In the genomic region with DNA sequence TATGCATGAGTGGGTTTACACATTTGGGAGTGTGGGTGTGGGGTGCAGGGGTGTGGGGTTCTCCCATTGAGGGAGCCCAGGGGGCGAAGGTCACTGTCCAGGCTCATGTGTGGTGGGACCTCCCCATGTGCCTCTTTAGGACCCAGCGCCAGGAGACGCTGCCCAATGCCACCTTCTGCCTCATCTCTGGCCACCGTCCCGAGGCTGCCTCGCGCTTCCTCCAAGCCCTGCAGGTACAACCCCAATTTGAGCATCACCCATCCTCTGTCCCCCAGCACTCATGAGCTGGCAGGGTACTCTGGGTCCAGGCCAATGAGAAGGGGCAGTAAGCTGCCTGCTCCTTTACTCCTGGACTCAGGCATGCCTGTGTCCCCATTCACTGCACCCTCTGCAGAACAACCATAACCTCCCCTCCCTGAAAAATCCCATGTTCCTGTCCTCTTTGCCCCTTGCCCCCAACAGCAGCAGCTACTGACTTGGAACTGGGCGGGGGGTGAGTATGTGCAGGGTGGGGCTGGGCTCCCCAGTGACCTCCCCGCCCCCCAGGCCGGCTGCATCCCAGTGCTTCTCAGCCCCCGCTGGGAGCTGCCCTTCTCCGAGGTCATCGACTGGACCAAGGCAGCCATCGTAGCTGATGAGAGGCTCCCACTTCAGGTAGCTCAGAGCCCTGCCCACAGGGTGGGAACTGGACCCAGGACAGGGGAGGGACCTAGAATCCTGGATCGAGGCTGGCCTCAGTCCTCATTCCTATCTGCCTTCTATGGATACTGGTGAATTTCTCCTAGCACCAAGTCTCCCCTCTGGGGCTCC, we compare ENCODE assay signal across 2 cellular contexts.
TF ChIP-seq lines count a peak whose summit lies in the region.

No MANE protein-coding gene starts in this region.

TF ChIP-seq in HepG2, 621 proteins besides CTCF, POLR2A, EP300 and RAD21:
- TF ChIP-seq, protein P1, sequence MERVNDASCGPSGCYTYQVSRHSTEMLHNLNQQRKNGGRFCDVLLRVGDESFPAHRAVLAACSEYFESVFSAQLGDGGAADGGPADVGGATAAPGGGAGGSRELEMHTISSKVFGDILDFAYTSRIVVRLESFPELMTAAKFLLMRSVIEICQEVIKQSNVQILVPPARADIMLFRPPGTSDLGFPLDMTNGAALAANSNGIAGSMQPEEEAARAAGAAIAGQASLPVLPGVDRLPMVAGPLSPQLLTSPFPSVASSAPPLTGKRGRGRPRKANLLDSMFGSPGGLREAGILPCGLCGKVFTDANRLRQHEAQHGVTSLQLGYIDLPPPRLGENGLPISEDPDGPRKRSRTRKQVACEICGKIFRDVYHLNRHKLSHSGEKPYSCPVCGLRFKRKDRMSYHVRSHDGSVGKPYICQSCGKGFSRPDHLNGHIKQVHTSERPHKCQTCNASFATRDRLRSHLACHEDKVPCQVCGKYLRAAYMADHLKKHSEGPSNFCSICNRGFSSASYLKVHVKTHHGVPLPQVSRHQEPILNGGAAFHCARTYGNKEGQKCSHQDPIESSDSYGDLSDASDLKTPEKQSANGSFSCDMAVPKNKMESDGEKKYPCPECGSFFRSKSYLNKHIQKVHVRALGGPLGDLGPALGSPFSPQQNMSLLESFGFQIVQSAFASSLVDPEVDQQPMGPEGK (CRISPR knock-in tag; IDR thresholded peaks at IDR 0.05): peak; percentile 76
- TF ChIP-seq, protein P2, sequence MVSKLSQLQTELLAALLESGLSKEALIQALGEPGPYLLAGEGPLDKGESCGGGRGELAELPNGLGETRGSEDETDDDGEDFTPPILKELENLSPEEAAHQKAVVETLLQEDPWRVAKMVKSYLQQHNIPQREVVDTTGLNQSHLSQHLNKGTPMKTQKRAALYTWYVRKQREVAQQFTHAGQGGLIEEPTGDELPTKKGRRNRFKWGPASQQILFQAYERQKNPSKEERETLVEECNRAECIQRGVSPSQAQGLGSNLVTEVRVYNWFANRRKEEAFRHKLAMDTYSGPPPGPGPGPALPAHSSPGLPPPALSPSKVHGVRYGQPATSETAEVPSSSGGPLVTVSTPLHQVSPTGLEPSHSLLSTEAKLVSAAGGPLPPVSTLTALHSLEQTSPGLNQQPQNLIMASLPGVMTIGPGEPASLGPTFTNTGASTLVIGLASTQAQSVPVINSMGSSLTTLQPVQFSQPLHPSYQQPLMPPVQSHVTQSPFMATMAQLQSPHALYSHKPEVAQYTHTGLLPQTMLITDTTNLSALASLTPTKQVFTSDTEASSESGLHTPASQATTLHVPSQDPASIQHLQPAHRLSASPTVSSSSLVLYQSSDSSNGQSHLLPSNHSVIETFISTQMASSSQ (IDR thresholded peaks at IDR 0.05; ENCODE audit: low read depth): no peak
- TF ChIP-seq, protein P2 (CRISPR knock-in tag; IDR thresholded peaks at IDR 0.05; ENCODE audit: borderline replicate concordance): 0 out of 2 replicates have a peak, but pooled peaks have one; percentile 13
- no peak for TF ChIP-seq ZNF274 (CRISPR knock-in tag; IDR thresholded peaks at IDR 0.05)
- 0 out of 2 replicates have a peak, but pooled peaks have one; percentile 11 for TF ChIP-seq ZNF749 (CRISPR knock-in tag; IDR thresholded peaks at IDR 0.05; ENCODE audit: borderline replicate concordance)
- TF ChIP-seq MEIS1 (CRISPR knock-in tag; IDR thresholded peaks at IDR 0.05; ENCODE audit: borderline replicate concordance): 0 out of 2 replicates have a peak, but pooled peaks have one; percentile 25
- TF ChIP-seq, protein P3, sequence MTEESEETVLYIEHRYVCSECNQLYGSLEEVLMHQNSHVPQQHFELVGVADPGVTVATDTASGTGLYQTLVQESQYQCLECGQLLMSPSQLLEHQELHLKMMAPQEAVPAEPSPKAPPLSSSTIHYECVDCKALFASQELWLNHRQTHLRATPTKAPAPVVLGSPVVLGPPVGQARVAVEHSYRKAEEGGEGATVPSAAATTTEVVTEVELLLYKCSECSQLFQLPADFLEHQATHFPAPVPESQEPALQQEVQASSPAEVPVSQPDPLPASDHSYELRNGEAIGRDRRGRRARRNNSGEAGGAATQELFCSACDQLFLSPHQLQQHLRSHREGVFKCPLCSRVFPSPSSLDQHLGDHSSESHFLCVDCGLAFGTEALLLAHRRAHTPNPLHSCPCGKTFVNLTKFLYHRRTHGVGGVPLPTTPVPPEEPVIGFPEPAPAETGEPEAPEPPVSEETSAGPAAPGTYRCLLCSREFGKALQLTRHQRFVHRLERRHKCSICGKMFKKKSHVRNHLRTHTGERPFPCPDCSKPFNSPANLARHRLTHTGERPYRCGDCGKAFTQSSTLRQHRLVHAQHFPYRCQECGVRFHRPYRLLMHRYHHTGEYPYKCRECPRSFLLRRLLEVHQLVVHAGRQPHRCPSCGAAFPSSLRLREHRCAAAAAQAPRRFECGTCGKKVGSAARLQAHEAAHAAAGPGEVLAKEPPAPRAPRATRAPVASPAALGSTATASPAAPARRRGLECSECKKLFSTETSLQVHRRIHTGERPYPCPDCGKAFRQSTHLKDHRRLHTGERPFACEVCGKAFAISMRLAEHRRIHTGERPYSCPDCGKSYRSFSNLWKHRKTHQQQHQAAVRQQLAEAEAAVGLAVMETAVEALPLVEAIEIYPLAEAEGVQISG (CRISPR knock-in tag; IDR thresholded peaks at IDR 0.05): 0 out of 2 replicates have a peak, but pooled peaks have one; percentile 12
- TF ChIP-seq ZNF556 (CRISPR knock-in tag; IDR thresholded peaks at IDR 0.05; ENCODE audit: borderline replicate concordance): 0 out of 2 replicates have a peak, but pooled peaks have one; percentile 2
- no peak for TF ChIP-seq THAP11 (CRISPR knock-in tag; IDR thresholded peaks at IDR 0.05)
- TF ChIP-seq NONO (IDR thresholded peaks at IDR 0.05): no peak
- TF ChIP-seq NONO (CRISPR knock-in tag; conservative IDR thresholded peaks at IDR 0.05): peak; percentile 24; the same call in 1 of the 2 replicates
TF ChIP-seq in HepG2: peak in this region for 7.

TF ChIP-seq in WTC11, 78 proteins besides CTCF, POLR2A, EP300 and RAD21 (continues in another document):
- no peak for TF ChIP-seq CBFB (CRISPR knock-in tag; IDR thresholded peaks at IDR 0.05; ENCODE audit: low read depth)
- no peak for TF ChIP-seq TEAD1 (CRISPR knock-in tag; IDR thresholded peaks at IDR 0.05)
- TF ChIP-seq TCF7 (CRISPR knock-in tag; IDR thresholded peaks at IDR 0.05; ENCODE audit: low read depth): no peak
- TF ChIP-seq ZNF121 (CRISPR knock-in tag; IDR thresholded peaks at IDR 0.05): no peak
- no peak for TF ChIP-seq ZNF671 (CRISPR knock-in tag; IDR thresholded peaks at IDR 0.05)
- TF ChIP-seq, protein P4, sequence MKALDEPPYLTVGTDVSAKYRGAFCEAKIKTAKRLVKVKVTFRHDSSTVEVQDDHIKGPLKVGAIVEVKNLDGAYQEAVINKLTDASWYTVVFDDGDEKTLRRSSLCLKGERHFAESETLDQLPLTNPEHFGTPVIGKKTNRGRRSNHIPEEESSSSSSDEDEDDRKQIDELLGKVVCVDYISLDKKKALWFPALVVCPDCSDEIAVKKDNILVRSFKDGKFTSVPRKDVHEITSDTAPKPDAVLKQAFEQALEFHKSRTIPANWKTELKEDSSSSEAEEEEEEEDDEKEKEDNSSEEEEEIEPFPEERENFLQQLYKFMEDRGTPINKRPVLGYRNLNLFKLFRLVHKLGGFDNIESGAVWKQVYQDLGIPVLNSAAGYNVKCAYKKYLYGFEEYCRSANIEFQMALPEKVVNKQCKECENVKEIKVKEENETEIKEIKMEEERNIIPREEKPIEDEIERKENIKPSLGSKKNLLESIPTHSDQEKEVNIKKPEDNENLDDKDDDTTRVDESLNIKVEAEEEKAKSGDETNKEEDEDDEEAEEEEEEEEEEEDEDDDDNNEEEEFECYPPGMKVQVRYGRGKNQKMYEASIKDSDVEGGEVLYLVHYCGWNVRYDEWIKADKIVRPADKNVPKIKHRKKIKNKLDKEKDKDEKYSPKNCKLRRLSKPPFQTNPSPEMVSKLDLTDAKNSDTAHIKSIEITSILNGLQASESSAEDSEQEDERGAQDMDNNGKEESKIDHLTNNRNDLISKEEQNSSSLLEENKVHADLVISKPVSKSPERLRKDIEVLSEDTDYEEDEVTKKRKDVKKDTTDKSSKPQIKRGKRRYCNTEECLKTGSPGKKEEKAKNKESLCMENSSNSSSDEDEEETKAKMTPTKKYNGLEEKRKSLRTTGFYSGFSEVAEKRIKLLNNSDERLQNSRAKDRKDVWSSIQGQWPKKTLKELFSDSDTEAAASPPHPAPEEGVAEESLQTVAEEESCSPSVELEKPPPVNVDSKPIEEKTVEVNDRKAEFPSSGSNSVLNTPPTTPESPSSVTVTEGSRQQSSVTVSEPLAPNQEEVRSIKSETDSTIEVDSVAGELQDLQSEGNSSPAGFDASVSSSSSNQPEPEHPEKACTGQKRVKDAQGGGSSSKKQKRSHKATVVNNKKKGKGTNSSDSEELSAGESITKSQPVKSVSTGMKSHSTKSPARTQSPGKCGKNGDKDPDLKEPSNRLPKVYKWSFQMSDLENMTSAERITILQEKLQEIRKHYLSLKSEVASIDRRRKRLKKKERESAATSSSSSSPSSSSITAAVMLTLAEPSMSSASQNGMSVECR (CRISPR knock-in tag; IDR thresholded peaks at IDR 0.05; ENCODE audit: borderline replicate concordance): no peak
- no peak for TF ChIP-seq OVOL2 (CRISPR knock-in tag; IDR thresholded peaks at IDR 0.05; ENCODE audit: borderline replicate concordance)
- no peak for TF ChIP-seq TEAD4 (CRISPR knock-in tag; IDR thresholded peaks at IDR 0.05)
- no peak for TF ChIP-seq ZNF232 (CRISPR knock-in tag; IDR thresholded peaks at IDR 0.05)
- TF ChIP-seq, protein P5, sequence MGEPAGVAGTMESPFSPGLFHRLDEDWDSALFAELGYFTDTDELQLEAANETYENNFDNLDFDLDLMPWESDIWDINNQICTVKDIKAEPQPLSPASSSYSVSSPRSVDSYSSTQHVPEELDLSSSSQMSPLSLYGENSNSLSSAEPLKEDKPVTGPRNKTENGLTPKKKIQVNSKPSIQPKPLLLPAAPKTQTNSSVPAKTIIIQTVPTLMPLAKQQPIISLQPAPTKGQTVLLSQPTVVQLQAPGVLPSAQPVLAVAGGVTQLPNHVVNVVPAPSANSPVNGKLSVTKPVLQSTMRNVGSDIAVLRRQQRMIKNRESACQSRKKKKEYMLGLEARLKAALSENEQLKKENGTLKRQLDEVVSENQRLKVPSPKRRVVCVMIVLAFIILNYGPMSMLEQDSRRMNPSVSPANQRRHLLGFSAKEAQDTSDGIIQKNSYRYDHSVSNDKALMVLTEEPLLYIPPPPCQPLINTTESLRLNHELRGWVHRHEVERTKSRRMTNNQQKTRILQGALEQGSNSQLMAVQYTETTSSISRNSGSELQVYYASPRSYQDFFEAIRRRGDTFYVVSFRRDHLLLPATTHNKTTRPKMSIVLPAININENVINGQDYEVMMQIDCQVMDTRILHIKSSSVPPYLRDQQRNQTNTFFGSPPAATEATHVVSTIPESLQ (CRISPR knock-in tag; IDR thresholded peaks at IDR 0.05): no peak
- TF ChIP-seq NFYB (CRISPR knock-in tag; conservative IDR thresholded peaks at IDR 0.05; ENCODE audit: low read depth): no peak
- no peak for TF ChIP-seq RORB (CRISPR knock-in tag; IDR thresholded peaks at IDR 0.05)
- no peak for TF ChIP-seq HMGA2 (CRISPR knock-in tag; IDR thresholded peaks at IDR 0.05)
- TF ChIP-seq KAT7 (CRISPR knock-in tag; IDR thresholded peaks at IDR 0.05; ENCODE audit: borderline replicate concordance): no peak
- TF ChIP-seq, protein P6, sequence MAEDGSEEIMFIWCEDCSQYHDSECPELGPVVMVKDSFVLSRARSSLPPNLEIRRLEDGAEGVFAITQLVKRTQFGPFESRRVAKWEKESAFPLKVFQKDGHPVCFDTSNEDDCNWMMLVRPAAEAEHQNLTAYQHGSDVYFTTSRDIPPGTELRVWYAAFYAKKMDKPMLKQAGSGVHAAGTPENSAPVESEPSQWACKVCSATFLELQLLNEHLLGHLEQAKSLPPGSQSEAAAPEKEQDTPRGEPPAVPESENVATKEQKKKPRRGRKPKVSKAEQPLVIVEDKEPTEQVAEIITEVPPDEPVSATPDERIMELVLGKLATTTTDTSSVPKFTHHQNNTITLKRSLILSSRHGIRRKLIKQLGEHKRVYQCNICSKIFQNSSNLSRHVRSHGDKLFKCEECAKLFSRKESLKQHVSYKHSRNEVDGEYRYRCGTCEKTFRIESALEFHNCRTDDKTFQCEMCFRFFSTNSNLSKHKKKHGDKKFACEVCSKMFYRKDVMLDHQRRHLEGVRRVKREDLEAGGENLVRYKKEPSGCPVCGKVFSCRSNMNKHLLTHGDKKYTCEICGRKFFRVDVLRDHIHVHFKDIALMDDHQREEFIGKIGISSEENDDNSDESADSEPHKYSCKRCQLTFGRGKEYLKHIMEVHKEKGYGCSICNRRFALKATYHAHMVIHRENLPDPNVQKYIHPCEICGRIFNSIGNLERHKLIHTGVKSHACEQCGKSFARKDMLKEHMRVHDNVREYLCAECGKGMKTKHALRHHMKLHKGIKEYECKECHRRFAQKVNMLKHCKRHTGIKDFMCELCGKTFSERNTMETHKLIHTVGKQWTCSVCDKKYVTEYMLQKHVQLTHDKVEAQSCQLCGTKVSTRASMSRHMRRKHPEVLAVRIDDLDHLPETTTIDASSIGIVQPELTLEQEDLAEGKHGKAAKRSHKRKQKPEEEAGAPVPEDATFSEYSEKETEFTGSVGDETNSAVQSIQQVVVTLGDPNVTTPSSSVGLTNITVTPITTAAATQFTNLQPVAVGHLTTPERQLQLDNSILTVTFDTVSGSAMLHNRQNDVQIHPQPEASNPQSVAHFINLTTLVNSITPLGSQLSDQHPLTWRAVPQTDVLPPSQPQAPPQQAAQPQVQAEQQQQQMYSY (CRISPR knock-in tag; IDR thresholded peaks at IDR 0.05): no peak
- no peak for TF ChIP-seq SMAD3 (CRISPR knock-in tag; IDR thresholded peaks at IDR 0.05; ENCODE audit: borderline replicate concordance)
- TF ChIP-seq RELA (CRISPR knock-in tag; IDR thresholded peaks at IDR 0.05; ENCODE audit: borderline replicate concordance): no peak
- TF ChIP-seq, protein P7, sequence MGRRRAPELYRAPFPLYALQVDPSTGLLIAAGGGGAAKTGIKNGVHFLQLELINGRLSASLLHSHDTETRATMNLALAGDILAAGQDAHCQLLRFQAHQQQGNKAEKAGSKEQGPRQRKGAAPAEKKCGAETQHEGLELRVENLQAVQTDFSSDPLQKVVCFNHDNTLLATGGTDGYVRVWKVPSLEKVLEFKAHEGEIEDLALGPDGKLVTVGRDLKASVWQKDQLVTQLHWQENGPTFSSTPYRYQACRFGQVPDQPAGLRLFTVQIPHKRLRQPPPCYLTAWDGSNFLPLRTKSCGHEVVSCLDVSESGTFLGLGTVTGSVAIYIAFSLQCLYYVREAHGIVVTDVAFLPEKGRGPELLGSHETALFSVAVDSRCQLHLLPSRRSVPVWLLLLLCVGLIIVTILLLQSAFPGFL (CRISPR knock-in tag; IDR thresholded peaks at IDR 0.05; ENCODE audit: borderline replicate concordance): no peak
